ENCODE assay signal across 33 cellular contexts in genomic region chr10:28805390-28805789, GRCh38.
"Had no signal": no experiment of that assay in that cellular context is flagged by ENCODE, and none has a peak within 500 bp of the region (broad histone marks: within the 10 kb centered on the region; RNA-seq: fewer than 3 reads in every experiment).

No MANE protein-coding gene starts in this region.

- DNase-seq: activated B cell treated with CpG ODN at 0.5 μM for 24 hours; activated CD4-positive, alpha-beta memory T cell treated with anti-CD3 and anti-CD28 coated beads for 36 hours; activated CD4-positive, alpha-beta T cell treated with anti-CD3 and anti-CD28 coated beads for 4 hours; activated CD4-positive, alpha-beta T cell treated with anti-CD3 and anti-CD28 coated beads, Interleukin-2, amount 50 U/mL, for 1 hour; activated CD4-positive, CD25-positive, alpha-beta regulatory T cell treated with anti-CD3 and anti-CD28 coated beads, Interleukin-2, amount 50 U/mL, for 72 hours; activated CD8-positive, alpha-beta memory T cell treated with anti-CD3 and anti-CD28 coated beads, Interleukin-2, amount 50 U/mL, for 4 hours; activated naive CD4-positive, alpha-beta T cell treated with anti-CD3 and anti-CD28 coated beads, Interleukin-2, amount 10 ng/mL, durations not matched to agents 7 days and 5 days; activated naive CD8-positive, alpha-beta T cell treated with anti-CD3 and anti-CD28 coated beads for 36 hours; activated T-cell treated with anti-CD3 and anti-CD28 coated beads for 4 hours; activated T-cell treated with anti-CD3 and anti-CD28 coated beads, Interleukin-2, amount 50 U/mL, for 4 hours; amniotic stem cell; KG1; MM.1S; MV-4-11; NCI-H1092; NCI-H1436 treated with DMSO at 0.1 percent for 48 hours; NCI-H1694 treated with DMSO at 0.1 percent for 48 hours; NCI-H2029; NCI-H2171; NCI-H510A; NCI-H526; NCI-H748 treated with DMSO at 0.1 percent for 48 hours; NK-92 treated with Interleukin-12 subunit alpha and Interleukin-12 subunit beta, amount 100 ng/mL, for 24 hours; PC-9; SIG-M5; T-cell; T-helper 17 cell; T-helper 9 cell had no signal

- H3K4me3 ChIP-seq: ascending aorta, PC-9 had no signal

- H3K4me2 ChIP-seq: PC-9 had no signal

- H2AFZ ChIP-seq: PC-9 had no signal

- H3K27ac ChIP-seq: PC-9, RWPE1, VCaP had no signal

- H3K36me3 ChIP-seq: ascending aorta had no signal

- ATAC-seq: activated T-cell treated with anti-CD3 and anti-CD28 coated beads, Interleukin-2, amount 50 U/mL, for 4 hours; Right ventricle myocardium inferior; SK-N-SH treated with all-trans-retinoic acid at 6 μM for 48 hours; T-cell; T-helper 17 cell had no signal

- H3K27me3 ChIP-seq: ascending aorta had no signal

- H3K9me3 ChIP-seq: ascending aorta had no signal
